3 cellular contexts compared by ENCODE assay signal in genomic region chr6:132898376-132898775, GRCh38.
TF ChIP-seq lines count a peak whose summit lies in the region.

No MANE protein-coding gene starts in this region.

TF ChIP-seq in A549, 52 proteins besides CTCF, POLR2A, EP300 and RAD21 (continued from another document):
- TF ChIP-seq MAFK (IDR thresholded peaks at IDR 0.05; ENCODE audit: partially characterized antibody) (peak; percentile 48), REST (IDR thresholded peaks at IDR 0.05) (no peak), EHF (CRISPR knock-in tag; IDR thresholded peaks at IDR 0.05) (no peak), HOXB5 (CRISPR knock-in tag; IDR thresholded peaks at IDR 0.05) (no peak), PHF8 (IDR thresholded peaks at IDR 0.05; ENCODE audit: borderline replicate concordance, low read depth) (no peak), ZSCAN20 (CRISPR knock-in tag; IDR thresholded peaks at IDR 0.05) (no peak)

TF ChIP-seq in GM23338, 12 proteins besides CTCF, POLR2A, EP300 and RAD21 (continued from another document):
- no peak for TF ChIP-seq REST (IDR thresholded peaks at IDR 0.05; ENCODE audit: unreplicated experiment)
- no peak for TF ChIP-seq JUNB (IDR thresholded peaks at IDR 0.05; ENCODE audit: unreplicated experiment)
- no peak for TF ChIP-seq POLR2AphosphoS5 (IDR thresholded peaks at IDR 0.05; ENCODE audit: low read depth)
- TF ChIP-seq ZNF114 (CRISPR knock-in tag; IDR thresholded peaks at IDR 0.05): no peak
- TF ChIP-seq ETS1 (IDR thresholded peaks at IDR 0.05): no peak
- no peak for TF ChIP-seq NANOG (IDR thresholded peaks at IDR 0.05; ENCODE audit: borderline replicate concordance)
- no peak for TF ChIP-seq STAT1 (IDR thresholded peaks at IDR 0.05; ENCODE audit: unreplicated experiment)
- TF ChIP-seq ZNF331 (CRISPR knock-in tag; IDR thresholded peaks at IDR 0.05; ENCODE audit: low read depth): no peak
- no peak for TF ChIP-seq CREB1 (CRISPR knock-in tag; IDR thresholded peaks at IDR 0.05; ENCODE audit: low read depth)
- TF ChIP-seq ZNF462 (CRISPR knock-in tag; IDR thresholded peaks at IDR 0.05): no peak

TF ChIP-seq in K562, 482 proteins besides CTCF, POLR2A, EP300 and RAD21 (continued from another document):
- TF ChIP-seq ZHX1 (conservative IDR thresholded peaks at IDR 0.05; ENCODE audit: low read length) (no peak), CUX1 (CRISPR knock-in tag; IDR thresholded peaks at IDR 0.05) (no peak), PATZ1 (CRISPR knock-in tag; IDR thresholded peaks at IDR 0.05; ENCODE audit: borderline replicate concordance) (no peak), SMC3 (conservative IDR thresholded peaks at IDR 0.05; ENCODE audit: insufficient read depth, low read depth, low read length) (no peak), CBX1 (IDR thresholded peaks at IDR 0.05; ENCODE audit: low read depth) (no peak), ADNP (tag; IDR thresholded peaks at IDR 0.05) (no peak), C11orf30 (IDR thresholded peaks at IDR 0.05; ENCODE audit: low read depth) (peak; percentile 27; the same call in 1 of the 2 replicates), ZNF316 (IDR thresholded peaks at IDR 0.05) (peak; percentile 57)
TF ChIP-seq in K562: peak in this region for 2.
